8 cellular contexts compared by ENCODE assay signal in the genomic region with DNA sequence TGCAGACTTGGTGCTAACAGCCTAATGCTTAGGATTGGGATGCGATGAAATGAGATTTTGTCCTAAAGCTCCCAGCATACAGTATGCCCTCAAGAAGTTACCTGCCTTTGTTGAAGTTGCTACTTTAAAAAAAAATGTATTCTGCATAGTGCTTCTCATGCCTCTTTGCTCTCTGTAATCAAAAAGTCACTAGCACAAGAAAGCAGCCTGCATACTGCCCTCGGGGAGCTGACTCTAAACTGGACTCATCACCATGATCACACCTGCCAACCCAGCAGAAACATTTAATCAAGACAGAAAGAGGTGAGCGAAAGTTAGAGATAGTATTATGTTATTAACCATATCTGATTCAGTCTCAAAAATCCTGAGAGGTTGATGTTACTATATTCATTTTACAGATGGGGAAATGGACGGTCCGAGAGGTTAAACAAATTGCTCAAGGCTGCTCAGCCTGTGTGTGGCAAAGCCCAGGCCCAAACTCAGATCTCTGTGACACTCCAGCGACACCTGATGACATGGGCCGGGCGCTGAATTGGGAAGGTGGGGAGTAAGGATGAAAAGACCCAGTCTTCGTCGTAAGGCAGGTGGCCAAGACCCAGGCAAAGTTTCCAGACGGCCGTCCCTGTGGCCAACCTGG. TPM values are rescaled to one million over a fixed set of nuclear protein-coding genes. Genes with fewer than 3 reads are reported as not detected.
DNase-seq lines count a peak whose midpoint lies in the region; ATAC-seq and TF ChIP-seq lines count a peak whose summit lies in the region.

No MANE protein-coding gene starts in this region.

- POLR2A ChIA-PET in CD4-positive, alpha-beta memory T cell (lab: Charles Lee; ENCODE audit: partially characterized antibody) = interaction anchor here (0.9 kb wide), 1 partner anchor 33 kb away, joined by 3 read pairs; no protein-coding TSS in a partner anchor
- POLR2A ChIA-PET in WTC11 (lab: Charles Lee) = no interaction called here

- in situ Hi-C loops in transverse colon (cut with MboI; ENCODE audit: low pct_ligation_motif_present in 1 of 4, low pct_unique_long_range_greater_than_20kb in 1 of 4, low sequenced_read_pairs in 3 of 4) = no loop called here

- CTCF ChIA-PET in CD4-positive, alpha-beta memory T cell (lab: Charles Lee; ENCODE audit: partially characterized antibody) = interaction anchor here (1.0 to 1.7 kb wide), 5 partner anchors 15 to 296 kb away, joined by 3 to 6 read pairs (median 5); no protein-coding TSS in a partner anchor
- CTCF ChIA-PET in WTC11 (lab: Charles Lee) = interaction anchor here (1.2 to 3.7 kb wide), 10 partner anchors 8 to 242 kb away, joined by 3 to 25 read pairs (median 6); a partner anchor contains a TSS

- TF ChIP-seq CTCF in WTC11 (IDR thresholded peaks at IDR 0.05) (no peak), transverse colon (IDR thresholded peaks at IDR 0.05) (no peak)

- peaks cover 32 to 58% (median 48%) of the 10 kb centered on the region in 4 donors for H3K4me1 Mint-ChIP-seq in CD4-positive, alpha-beta memory T cell
- H3K4me1 Mint-ChIP-seq in WTC11 (peaks cover 13% of the 10 kb centered on the region), memory B cell (peaks cover 33% of the 10 kb centered on the region)

- no peak for TF ChIP-seq EP300 in transverse colon (IDR thresholded peaks at IDR 0.05; ENCODE audit: low read depth)

- H3K4me1 ChIP-seq in CD4-positive, alpha-beta memory T cell (ENCODE audit: insufficient read depth, low read length) = peaks cover 42% of the 10 kb centered on the region
- H3K4me1 ChIP-seq in transverse colon = peaks cover 4 to 35% (median 19%) of the 10 kb centered on the region in 4 donors

- no peaks in the 10 kb centered on the region for H3K27me3 ChIP-seq in CD4-positive, alpha-beta memory T cell (ENCODE audit: insufficient read depth, low read length)
- H3K27me3 ChIP-seq in transverse colon = peaks cover 79% of the 10 kb centered on the region

- intact Hi-C loops in CD4-positive, alpha-beta memory T cell (cut with micrococcal nuclease) = loop anchor here (1.0 to 2.0 kb wide), 2 partner anchors 84 to 140 kb away; no protein-coding TSS in a partner anchor
- intact Hi-C loops in transverse colon (cut with DNase I; ENCODE audit: low total_unique reads) = no loop called here

- peak overlapping the region in 6 of 7 donors; percentile 37 to 86 (median 72) for H3K27ac Mint-ChIP-seq in CD4-positive, alpha-beta memory T cell
- H3K27ac Mint-ChIP-seq in WTC11 (no peak overlapping the region), memory B cell (no peak overlapping the region)

- DNase-seq in CD4-positive, alpha-beta memory T cell = no peak
- DNase-seq in WTC11 (ENCODE audit: low spot score) (no peak), memory B cell (ENCODE audit: low spot score in 2 of 2) (no peak), transverse colon (no peak), T-helper 9 cell (no peak), NCI-H446 (lab: John Stamatoyannopoulos, UW) (no peak)

- H3K9me3 ChIP-seq in CD4-positive, alpha-beta memory T cell (ENCODE audit: control insufficient read depth in 1 of 2, low read length in 2 of 2) = no peaks in the 10 kb centered on the region
- H3K9me3 ChIP-seq in transverse colon = no peaks in the 10 kb centered on the region

- no peaks in the 10 kb centered on the region for H3K27me3 Mint-ChIP-seq in CD4-positive, alpha-beta memory T cell
- peaks cover 79% of the 10 kb centered on the region for H3K27me3 Mint-ChIP-seq in WTC11 (ENCODE audit: low read depth)
- peaks cover 4% of the 10 kb centered on the region for H3K27me3 Mint-ChIP-seq in memory B cell

- peaks cover 0 to 2% (median 0%) of the 10 kb centered on the region in 8 donors for H3K9me3 Mint-ChIP-seq in CD4-positive, alpha-beta memory T cell
- no peaks in the 10 kb centered on the region for H3K9me3 Mint-ChIP-seq in WTC11
- no peaks in the 10 kb centered on the region for H3K9me3 Mint-ChIP-seq in memory B cell

- H3K4me3 ChIP-seq in CD4-positive, alpha-beta memory T cell (ENCODE audit: low read length in 2 of 2) = peak overlapping the region; percentile 13 to 46
- H3K4me3 ChIP-seq in transverse colon = peak overlapping the region in 2 of 4 donors; percentile 51 to 56

- no peak for TF ChIP-seq POLR2A in transverse colon (IDR thresholded peaks at IDR 0.05)

- no peak overlapping the region for H3K27ac ChIP-seq in CD4-positive, alpha-beta memory T cell (ENCODE audit: low read depth, low read length)
- H3K27ac ChIP-seq in transverse colon = no peak overlapping the region

- peak; percentile 10 for ATAC-seq in GM21619 (IDR thresholded peaks at IDR 0.05; ENCODE audit: unreplicated experiment)
- ATAC-seq in WTC11 = no peak
- no peak for ATAC-seq in memory B cell (ENCODE audit: low read depth)
- no peak for ATAC-seq in HG03521 (IDR thresholded peaks at IDR 0.05; ENCODE audit: unreplicated experiment)

- no peaks in the 10 kb centered on the region for H3K36me3 ChIP-seq in CD4-positive, alpha-beta memory T cell (ENCODE audit: insufficient read depth, low read length)
- H3K36me3 ChIP-seq in transverse colon = no peaks in the 10 kb centered on the region

- peak overlapping the region; percentile 76 to 90 (median 86) for H3K4me3 Mint-ChIP-seq in CD4-positive, alpha-beta memory T cell
- H3K4me3 Mint-ChIP-seq in WTC11 (peak overlapping the region; percentile 46), memory B cell (peak overlapping the region; percentile 87)

- H3K36me3 Mint-ChIP-seq in CD4-positive, alpha-beta memory T cell = peaks cover 0 to 2% of the 10 kb centered on the region in 2 donors
- H3K36me3 Mint-ChIP-seq in WTC11 = no peaks in the 10 kb centered on the region
- H3K36me3 Mint-ChIP-seq in memory B cell = no peaks in the 10 kb centered on the region

- 22 to 90% methylated on average over 2 to 12 of the region's 12 CpGs for WGBS in transverse colon (ENCODE audit: low coverage in 1 of 2), 2 donors

TF ChIP-seq in WTC11, 78 proteins besides CTCF, POLR2A, EP300 and RAD21:
- peak; percentile 43; the same call in 1 of the 2 replicates for TF ChIP-seq MYBL2 (CRISPR knock-in tag; IDR thresholded peaks at IDR 0.05)
- TF ChIP-seq, protein P1, sequence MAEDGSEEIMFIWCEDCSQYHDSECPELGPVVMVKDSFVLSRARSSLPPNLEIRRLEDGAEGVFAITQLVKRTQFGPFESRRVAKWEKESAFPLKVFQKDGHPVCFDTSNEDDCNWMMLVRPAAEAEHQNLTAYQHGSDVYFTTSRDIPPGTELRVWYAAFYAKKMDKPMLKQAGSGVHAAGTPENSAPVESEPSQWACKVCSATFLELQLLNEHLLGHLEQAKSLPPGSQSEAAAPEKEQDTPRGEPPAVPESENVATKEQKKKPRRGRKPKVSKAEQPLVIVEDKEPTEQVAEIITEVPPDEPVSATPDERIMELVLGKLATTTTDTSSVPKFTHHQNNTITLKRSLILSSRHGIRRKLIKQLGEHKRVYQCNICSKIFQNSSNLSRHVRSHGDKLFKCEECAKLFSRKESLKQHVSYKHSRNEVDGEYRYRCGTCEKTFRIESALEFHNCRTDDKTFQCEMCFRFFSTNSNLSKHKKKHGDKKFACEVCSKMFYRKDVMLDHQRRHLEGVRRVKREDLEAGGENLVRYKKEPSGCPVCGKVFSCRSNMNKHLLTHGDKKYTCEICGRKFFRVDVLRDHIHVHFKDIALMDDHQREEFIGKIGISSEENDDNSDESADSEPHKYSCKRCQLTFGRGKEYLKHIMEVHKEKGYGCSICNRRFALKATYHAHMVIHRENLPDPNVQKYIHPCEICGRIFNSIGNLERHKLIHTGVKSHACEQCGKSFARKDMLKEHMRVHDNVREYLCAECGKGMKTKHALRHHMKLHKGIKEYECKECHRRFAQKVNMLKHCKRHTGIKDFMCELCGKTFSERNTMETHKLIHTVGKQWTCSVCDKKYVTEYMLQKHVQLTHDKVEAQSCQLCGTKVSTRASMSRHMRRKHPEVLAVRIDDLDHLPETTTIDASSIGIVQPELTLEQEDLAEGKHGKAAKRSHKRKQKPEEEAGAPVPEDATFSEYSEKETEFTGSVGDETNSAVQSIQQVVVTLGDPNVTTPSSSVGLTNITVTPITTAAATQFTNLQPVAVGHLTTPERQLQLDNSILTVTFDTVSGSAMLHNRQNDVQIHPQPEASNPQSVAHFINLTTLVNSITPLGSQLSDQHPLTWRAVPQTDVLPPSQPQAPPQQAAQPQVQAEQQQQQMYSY (CRISPR knock-in tag; IDR thresholded peaks at IDR 0.05) = no peak
- 0 out of 2 replicates have a peak, but pooled peaks have one; percentile 3 for TF ChIP-seq ZNF232 (CRISPR knock-in tag; IDR thresholded peaks at IDR 0.05)

RNA-seq across cellular contexts. Expression of a gene that starts 1.1 kb away (rescaled TPM):
- total RNA-seq in CD4-positive, alpha-beta memory T cell = 1 to 10 TPM in 1 of 2 experiments, under 1 TPM in 1; 0.64 to 1.0 TPM
- under 1 TPM in 1 of 2 donors, not detected in 1; 0.42 TPM for polyA plus RNA-seq in CD4-positive, alpha-beta memory T cell
- total RNA-seq in WTC11 (2021) (3.9 to 6.1 TPM (median 3.9 TPM) in 3 replicates), transverse colon (1 to 10 TPM in 1 of 4 donors, under 1 TPM in 2, not detected in 1; 0.14 to 2.8 (median 0.64) TPM)

Comparison
In these comparisons a context has a peak if more than half of its experiments do, and no peak if none do; other contexts are left out.
1. H3K27ac Mint-ChIP-seq: peak in CD4-positive, alpha-beta memory T cell (6 of 7); none in WTC11 (single experiment) and memory B cell (single experiment).
2. Peak in every context shown above with its lines, with median percentiles within 50 percentile points of each other: H3K4me3 Mint-ChIP-seq.